25 cellular contexts compared by ENCODE assay signal in the genomic region with DNA sequence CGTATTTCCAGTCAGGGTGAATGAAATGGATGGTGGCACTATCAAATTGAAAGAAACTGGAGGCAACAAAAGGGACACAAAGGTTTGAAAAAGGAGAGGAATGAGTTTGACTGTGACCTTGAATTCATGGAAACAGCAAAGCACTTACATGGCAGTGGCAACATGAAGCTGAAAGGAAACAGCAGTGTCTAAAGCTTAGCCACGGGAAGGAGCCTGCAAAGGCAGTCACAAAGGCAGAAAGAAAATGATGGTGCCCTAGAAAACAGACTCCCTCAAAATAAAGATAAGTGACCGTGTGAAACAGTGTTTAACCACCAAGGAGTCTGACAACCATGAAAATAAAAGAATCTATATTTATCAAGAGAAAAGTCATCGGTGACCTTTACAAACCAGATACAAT.
"Had no signal": no experiment of that assay in that cellular context is flagged by ENCODE, and none has a peak within 500 bp of the region (broad histone marks: within the 10 kb centered on the region; RNA-seq: fewer than 3 reads in every experiment).

No MANE protein-coding gene starts in this region.

- H3K79me2 ChIP-seq: hepatocyte had no signal

- H3K9me3 Mint-ChIP-seq: activated T-helper 2 cell treated with anti-CD3 and anti-CD28 coated beads, Interferon-gamma antibody, Interleukin-2, Interleukin-4, amounts not matched to agents 10 μg/mL and 5 μg/mL and 100 μg/mL, durations not matched to agents 14 hours and 24 hours and 36 hours; effector memory CD8-positive, alpha-beta T cell; nephron progenitor cell; stimulated activated memory B cell treated with anti-CD40 and anti-IgM and Interleukin-4, amounts not matched to agents 10 μg/mL and 1 μg/mL and 100 μg/mL, for 72 hours; T-cell; T-helper 2 cell treated with Interferon-gamma antibody and Interleukin-4, amounts not matched to agents 5 μg/mL and 100 μg/mL, for 36 hours had no signal

- H2AFZ ChIP-seq: hepatocyte had no signal

- DNase-seq: activated CD4-positive, alpha-beta T cell treated with anti-CD3 and anti-CD28 coated beads, Interleukin-2, amount 50 U/mL, for 48 hours; activated CD4-positive, CD25-positive, alpha-beta regulatory T cell treated with anti-CD3 and anti-CD28 coated beads, Interleukin-2, amount 50 U/mL, for 72 hours; activated naive CD4-positive, alpha-beta T cell; activated T-cell treated with anti-CD3 and anti-CD28 coated beads, Interleukin-2, amount 50 U/mL, for 1 hour; colonic mucosa; dorsolateral prefrontal cortex; effector memory CD8-positive, alpha-beta T cell; glutamatergic neuron; mesenchymal stem cell; nephron progenitor cell; nucleus accumbens; sigmoid colon; SJCRH30; stimulated activated CD4-positive, alpha-beta T cell treated with anti-CD3 and anti-CD28 coated beads, Interleukin-15, amount 100 ng/mL, for 24 hours; T-cell; thyroid gland; upper lobe of right lung; WERI-Rb-1 had no signal

- ATAC-seq: effector memory CD8-positive, alpha-beta T cell; esophagus mucosa; stimulated activated memory B cell treated with anti-CD40 and anti-IgM and Interleukin-4, amounts not matched to agents 10 μg/mL and 1 μg/mL and 100 μg/mL, for 72 hours; T-cell; upper lobe of right lung had no signal

- H3K9me3 ChIP-seq: ascending aorta, colonic mucosa, sigmoid colon, SJCRH30, thyroid gland, upper lobe of right lung had no signal

- H3K27ac ChIP-seq: ascending aorta, colonic mucosa, hepatocyte, sigmoid colon, SJCRH30, thyroid gland, upper lobe of right lung, WERI-Rb-1 had no signal

- H3K4me1 ChIP-seq: ascending aorta, colonic mucosa, sigmoid colon, SJCRH30, thyroid gland, upper lobe of right lung had no signal

- H3K27me3 ChIP-seq: ascending aorta, colonic mucosa, dorsolateral prefrontal cortex, hepatocyte, sigmoid colon, SJCRH30, thyroid gland, upper lobe of right lung had no signal

- H3K27me3 Mint-ChIP-seq: effector memory CD8-positive, alpha-beta T cell; stimulated activated memory B cell treated with anti-CD40 and anti-IgM and Interleukin-4, amounts not matched to agents 10 μg/mL and 1 μg/mL and 100 μg/mL, for 72 hours; T-cell had no signal

- H3K4me1 Mint-ChIP-seq: nephron progenitor cell; stimulated activated memory B cell treated with anti-CD40 and anti-IgM and Interleukin-4, amounts not matched to agents 10 μg/mL and 1 μg/mL and 100 μg/mL, for 72 hours; T-cell had no signal

- H3K4me3 ChIP-seq: ascending aorta, colonic mucosa, dorsolateral prefrontal cortex, hepatocyte, sigmoid colon, SJCRH30, smooth muscle cell, thyroid gland, upper lobe of right lung had no signal

- H3K4me2 ChIP-seq: hepatocyte, smooth muscle cell had no signal

- H3K27ac Mint-ChIP-seq: effector memory CD8-positive, alpha-beta T cell; nephron progenitor cell; stimulated activated memory B cell treated with anti-CD40 and anti-IgM and Interleukin-4, amounts not matched to agents 10 μg/mL and 1 μg/mL and 100 μg/mL, for 72 hours; T-helper 2 cell treated with Interferon-gamma antibody and Interleukin-4, amounts not matched to agents 5 μg/mL and 100 μg/mL, for 36 hours had no signal

- H3K4me3 Mint-ChIP-seq: effector memory CD8-positive, alpha-beta T cell; nephron progenitor cell; stimulated activated memory B cell treated with anti-CD40 and anti-IgM and Interleukin-4, amounts not matched to agents 10 μg/mL and 1 μg/mL and 100 μg/mL, for 72 hours; T-cell; T-helper 2 cell treated with Interferon-gamma antibody and Interleukin-4, amounts not matched to agents 5 μg/mL and 100 μg/mL, for 36 hours had no signal
